Comparison of ENCODE assay signal across 1 cellular context in genomic region chr3:53170325-53171108, GRCh38.
TF ChIP-seq lines count a peak whose summit lies in the region.

No MANE protein-coding gene starts in this region.

TF ChIP-seq in GM23338, 12 proteins besides CTCF, POLR2A, EP300 and RAD21 (continued from another document):
- TF ChIP-seq ZNF462 (CRISPR knock-in tag; IDR thresholded peaks at IDR 0.05) (no peak), NANOG (IDR thresholded peaks at IDR 0.05; ENCODE audit: borderline replicate concordance) (no peak), EZH2phosphoT487 (IDR thresholded peaks at IDR 0.05; ENCODE audit: unreplicated experiment) (no peak), ETS1 (IDR thresholded peaks at IDR 0.05) (no peak), EZH2 (IDR thresholded peaks at IDR 0.05; ENCODE audit: low read depth, unreplicated experiment) (no peak), ZNF114 (CRISPR knock-in tag; IDR thresholded peaks at IDR 0.05) (no peak), POLR2AphosphoS5 (IDR thresholded peaks at IDR 0.05; ENCODE audit: low read depth) (no peak)
TF ChIP-seq in GM23338: peak in this region for 0.
